In genomic region chr14:96617635-96618034, GRCh38 we compare ENCODE assay signal across 3 cellular contexts.
TF ChIP-seq lines count a peak whose summit lies in the region.

No MANE protein-coding gene starts in this region.

TF ChIP-seq in HepG2, 621 proteins besides CTCF, POLR2A, EP300 and RAD21 (continued from another document):
- TF ChIP-seq PATZ1 (CRISPR knock-in tag; IDR thresholded peaks at IDR 0.05): no peak
- no peak for TF ChIP-seq ZNF670 (CRISPR knock-in tag; IDR thresholded peaks at IDR 0.05; ENCODE audit: borderline replicate concordance)
- peak; percentile 15; the same call in 1 of the 2 replicates for TF ChIP-seq GABPA (IDR thresholded peaks at IDR 0.05; ENCODE audit: low read depth, low read length)
- no peak for TF ChIP-seq GABPA (CRISPR knock-in tag; IDR thresholded peaks at IDR 0.05; ENCODE audit: low read depth)
- TF ChIP-seq, protein P1, sequence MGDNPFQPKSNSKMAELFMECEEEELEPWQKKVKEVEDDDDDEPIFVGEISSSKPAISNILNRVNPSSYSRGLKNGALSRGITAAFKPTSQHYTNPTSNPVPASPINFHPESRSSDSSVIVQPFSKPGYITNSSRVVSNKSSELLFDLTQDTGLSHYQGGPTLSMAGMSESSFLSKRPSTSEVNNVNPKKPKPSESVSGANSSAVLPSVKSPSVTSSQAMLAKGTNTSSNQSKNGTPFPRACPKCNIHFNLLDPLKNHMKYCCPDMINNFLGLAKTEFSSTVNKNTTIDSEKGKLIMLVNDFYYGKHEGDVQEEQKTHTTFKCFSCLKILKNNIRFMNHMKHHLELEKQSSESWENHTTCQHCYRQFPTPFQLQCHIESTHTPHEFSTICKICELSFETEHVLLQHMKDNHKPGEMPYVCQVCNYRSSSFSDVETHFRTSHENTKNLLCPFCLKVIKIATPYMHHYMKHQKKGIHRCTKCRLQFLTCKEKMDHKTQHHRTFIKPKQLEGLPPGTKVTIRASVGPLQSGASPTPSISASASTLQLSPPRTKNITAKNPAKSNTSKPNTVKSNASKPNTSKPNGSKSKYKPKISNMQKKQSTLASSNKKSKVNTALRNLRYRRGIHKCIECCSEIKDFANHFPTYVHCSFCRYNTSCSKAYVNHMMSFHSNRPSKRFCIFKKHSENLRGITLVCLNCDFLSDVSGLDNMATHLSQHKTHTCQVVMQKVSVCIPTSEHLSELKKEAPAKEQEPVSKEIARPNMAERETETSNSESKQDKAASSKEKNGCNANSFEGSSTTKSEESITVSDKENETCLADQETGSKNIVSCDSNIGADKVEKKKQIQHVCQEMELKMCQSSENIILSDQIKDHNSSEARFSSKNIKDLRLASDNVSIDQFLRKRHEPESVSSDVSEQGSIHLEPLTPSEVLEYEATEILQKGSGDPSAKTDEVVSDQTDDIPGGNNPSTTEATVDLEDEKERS (CRISPR knock-in tag; IDR thresholded peaks at IDR 0.05): no peak
- TF ChIP-seq SOX13 (IDR thresholded peaks at IDR 0.05): no peak
- TF ChIP-seq SOX13 (CRISPR knock-in tag; conservative IDR thresholded peaks at IDR 0.05 in 1 of 2, IDR thresholded peaks at IDR 0.05 in 1 of 2): no peak
- peak; percentile 27; the same call in 1 of the 2 replicates for TF ChIP-seq GABPB1 (CRISPR knock-in tag; IDR thresholded peaks at IDR 0.05)

TF ChIP-seq in HEK293, 187 proteins besides CTCF, POLR2A, EP300 and RAD21:
- TF ChIP-seq, protein P2, sequence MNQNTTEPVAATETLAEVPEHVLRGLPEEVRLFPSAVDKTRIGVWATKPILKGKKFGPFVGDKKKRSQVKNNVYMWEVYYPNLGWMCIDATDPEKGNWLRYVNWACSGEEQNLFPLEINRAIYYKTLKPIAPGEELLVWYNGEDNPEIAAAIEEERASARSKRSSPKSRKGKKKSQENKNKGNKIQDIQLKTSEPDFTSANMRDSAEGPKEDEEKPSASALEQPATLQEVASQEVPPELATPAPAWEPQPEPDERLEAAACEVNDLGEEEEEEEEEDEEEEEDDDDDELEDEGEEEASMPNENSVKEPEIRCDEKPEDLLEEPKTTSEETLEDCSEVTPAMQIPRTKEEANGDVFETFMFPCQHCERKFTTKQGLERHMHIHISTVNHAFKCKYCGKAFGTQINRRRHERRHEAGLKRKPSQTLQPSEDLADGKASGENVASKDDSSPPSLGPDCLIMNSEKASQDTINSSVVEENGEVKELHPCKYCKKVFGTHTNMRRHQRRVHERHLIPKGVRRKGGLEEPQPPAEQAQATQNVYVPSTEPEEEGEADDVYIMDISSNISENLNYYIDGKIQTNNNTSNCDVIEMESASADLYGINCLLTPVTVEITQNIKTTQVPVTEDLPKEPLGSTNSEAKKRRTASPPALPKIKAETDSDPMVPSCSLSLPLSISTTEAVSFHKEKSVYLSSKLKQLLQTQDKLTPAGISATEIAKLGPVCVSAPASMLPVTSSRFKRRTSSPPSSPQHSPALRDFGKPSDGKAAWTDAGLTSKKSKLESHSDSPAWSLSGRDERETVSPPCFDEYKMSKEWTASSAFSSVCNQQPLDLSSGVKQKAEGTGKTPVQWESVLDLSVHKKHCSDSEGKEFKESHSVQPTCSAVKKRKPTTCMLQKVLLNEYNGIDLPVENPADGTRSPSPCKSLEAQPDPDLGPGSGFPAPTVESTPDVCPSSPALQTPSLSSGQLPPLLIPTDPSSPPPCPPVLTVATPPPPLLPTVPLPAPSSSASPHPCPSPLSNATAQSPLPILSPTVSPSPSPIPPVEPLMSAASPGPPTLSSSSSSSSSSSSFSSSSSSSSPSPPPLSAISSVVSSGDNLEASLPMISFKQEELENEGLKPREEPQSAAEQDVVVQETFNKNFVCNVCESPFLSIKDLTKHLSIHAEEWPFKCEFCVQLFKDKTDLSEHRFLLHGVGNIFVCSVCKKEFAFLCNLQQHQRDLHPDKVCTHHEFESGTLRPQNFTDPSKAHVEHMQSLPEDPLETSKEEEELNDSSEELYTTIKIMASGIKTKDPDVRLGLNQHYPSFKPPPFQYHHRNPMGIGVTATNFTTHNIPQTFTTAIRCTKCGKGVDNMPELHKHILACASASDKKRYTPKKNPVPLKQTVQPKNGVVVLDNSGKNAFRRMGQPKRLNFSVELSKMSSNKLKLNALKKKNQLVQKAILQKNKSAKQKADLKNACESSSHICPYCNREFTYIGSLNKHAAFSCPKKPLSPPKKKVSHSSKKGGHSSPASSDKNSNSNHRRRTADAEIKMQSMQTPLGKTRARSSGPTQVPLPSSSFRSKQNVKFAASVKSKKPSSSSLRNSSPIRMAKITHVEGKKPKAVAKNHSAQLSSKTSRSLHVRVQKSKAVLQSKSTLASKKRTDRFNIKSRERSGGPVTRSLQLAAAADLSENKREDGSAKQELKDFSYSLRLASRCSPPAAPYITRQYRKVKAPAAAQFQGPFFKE (tag by site-specific recombination; IDR thresholded peaks at IDR 0.05; ENCODE audit: borderline replicate concordance): no peak
- TF ChIP-seq KLF1 (tag by site-specific recombination; IDR thresholded peaks at IDR 0.05): peak; percentile 93

TF ChIP-seq in WTC11, 78 proteins besides CTCF, POLR2A, EP300 and RAD21 (continued from another document):
- TF ChIP-seq, protein P3, sequence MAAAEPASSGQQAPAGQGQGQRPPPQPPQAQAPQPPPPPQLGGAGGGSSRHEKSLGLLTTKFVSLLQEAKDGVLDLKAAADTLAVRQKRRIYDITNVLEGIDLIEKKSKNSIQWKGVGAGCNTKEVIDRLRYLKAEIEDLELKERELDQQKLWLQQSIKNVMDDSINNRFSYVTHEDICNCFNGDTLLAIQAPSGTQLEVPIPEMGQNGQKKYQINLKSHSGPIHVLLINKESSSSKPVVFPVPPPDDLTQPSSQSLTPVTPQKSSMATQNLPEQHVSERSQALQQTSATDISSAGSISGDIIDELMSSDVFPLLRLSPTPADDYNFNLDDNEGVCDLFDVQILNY (CRISPR knock-in tag; IDR thresholded peaks at IDR 0.05): no peak
- TF ChIP-seq ZNF512 (CRISPR knock-in tag; IDR thresholded peaks at IDR 0.05; ENCODE audit: borderline replicate concordance): no peak
TF ChIP-seq in WTC11: peak in this region for 0.
